In genomic region chr1:210627740-210628139, GRCh38 we compare ENCODE assay signal across 13 cellular contexts.
"Had no signal": no experiment of that assay in that cellular context is flagged by ENCODE, and none has a peak within 500 bp of the region (broad histone marks: within the 10 kb centered on the region; RNA-seq: fewer than 3 reads in every experiment).

No MANE protein-coding gene starts in this region.

- H3K36me3 ChIP-seq: adrenal gland, cardiac muscle cell, gastroesophageal sphincter, heart right ventricle, prostate gland, upper lobe of right lung had no signal

- DNase-seq: activated CD4-positive, alpha-beta T cell treated with anti-CD3 and anti-CD28 coated beads, Interleukin-2, amount 50 U/mL, for 48 hours; activated naive CD4-positive, alpha-beta T cell treated with anti-CD3 and anti-CD28 coated beads for 36 hours; adrenal gland; erythroblast; heart right ventricle; nephron progenitor cell; right cardiac atrium; T-helper 9 cell; upper lobe of right lung had no signal

- ATAC-seq: gastroesophageal sphincter, heart right ventricle, right cardiac atrium, upper lobe of right lung had no signal

- H3K27me3 ChIP-seq: adrenal gland, cardiac muscle cell, gastroesophageal sphincter, heart right ventricle, upper lobe of right lung had no signal

- H3K4me3 ChIP-seq: adrenal gland, cardiac muscle cell, gastroesophageal sphincter, heart right ventricle, prostate gland, upper lobe of right lung had no signal

- H3K27ac ChIP-seq: adrenal gland, cardiac muscle cell, gastroesophageal sphincter, heart right ventricle, prostate gland, upper lobe of right lung had no signal

- FAIRE-seq: colon had no signal

- H3K4me1 ChIP-seq: adrenal gland, gastroesophageal sphincter, prostate gland, upper lobe of right lung had no signal

- H3K9me3 ChIP-seq: adrenal gland, gastroesophageal sphincter, heart right ventricle, prostate gland, upper lobe of right lung had no signal
